ENCODE assay signal across 1 cellular context in genomic region chr5:151733727-151734408, GRCh38.
TF ChIP-seq lines count a peak whose summit lies in the region.

No MANE protein-coding gene starts in this region.

TF ChIP-seq in SK-N-SH treated with all-trans-retinoic acid at 6 μM for 48 hours, 23 proteins besides CTCF, POLR2A, EP300 and RAD21 (continued from another document):
- TF ChIP-seq CSRNP3 (CRISPR knock-in tag; IDR thresholded peaks at IDR 0.05) (no peak), TOX (CRISPR knock-in tag; IDR thresholded peaks at IDR 0.05; ENCODE audit: borderline replicate concordance) (no peak), TCF4 (CRISPR knock-in tag; IDR thresholded peaks at IDR 0.05; ENCODE audit: borderline replicate concordance) (no peak), CREB5 (CRISPR knock-in tag; IDR thresholded peaks at IDR 0.05; ENCODE audit: low read depth) (no peak), BACH2 (CRISPR knock-in tag; IDR thresholded peaks at IDR 0.05; ENCODE audit: borderline replicate concordance) (no peak), ZFP3 (CRISPR knock-in tag; IDR thresholded peaks at IDR 0.05) (no peak), ZC3H10 (CRISPR knock-in tag; IDR thresholded peaks at IDR 0.05) (no peak), ESRRG (CRISPR knock-in tag; IDR thresholded peaks at IDR 0.05) (no peak)
